In the genomic region with DNA sequence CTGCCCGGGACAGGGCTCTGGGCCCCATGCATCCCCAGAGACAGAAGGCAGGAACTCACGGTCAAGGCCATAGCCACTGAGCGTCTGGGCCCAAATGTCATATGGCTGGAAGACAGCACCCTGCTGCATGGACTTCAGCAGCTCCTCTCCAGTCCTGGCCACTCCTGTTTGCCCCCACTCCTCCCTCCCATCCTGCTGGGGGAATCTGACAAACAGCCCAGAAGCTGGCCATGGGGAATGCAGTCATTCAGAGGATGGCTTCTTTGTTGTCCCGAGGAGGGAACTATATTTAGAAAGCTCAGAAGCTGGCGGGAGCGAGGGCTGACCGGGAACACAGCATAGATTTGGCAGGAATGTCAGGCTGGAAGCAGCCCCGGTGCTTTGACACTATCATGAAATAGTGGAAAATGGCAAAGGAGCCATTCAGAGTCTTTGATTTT, we compare ENCODE assay signal across 11 cellular contexts. TPM values are rescaled to one million over a fixed set of nuclear protein-coding genes. Genes with fewer than 3 reads are reported as not detected.
A peak's percentile ranks its signal among the peaks of the same experiment; 100 is the strongest.
DNase-seq lines count a peak whose midpoint lies in the region; ATAC-seq, FAIRE-seq and TF ChIP-seq lines count a peak whose summit lies in the region.
"Had no signal": no experiment of that assay in that cellular context is flagged by ENCODE, and none has a peak within 500 bp of the region (broad histone marks: within the 10 kb centered on the region; RNA-seq: fewer than 3 reads in every experiment).

No MANE protein-coding gene starts in this region.

- H3K4me3 ChIP-seq in choroid plexus epithelial cell (ENCODE audit: low read depth, low read length) (no peak overlapping the region), kidney (ENCODE audit: low read length in 2 of 2) (no peak overlapping the region)

- no peak for FAIRE-seq in kidney (lab: Jason Lieb, UNC)
- FAIRE-seq: D721Med had no signal

- H3K9ac ChIP-seq in kidney (ENCODE audit: low read length in 2 of 2) = no peak overlapping the region
- H3K9ac ChIP-seq: parathyroid adenoma had no signal

- H3K36me3 ChIP-seq in kidney (ENCODE audit: control insufficient read depth in 1 of 2, insufficient read depth in 2 of 2, low read length in 2 of 2) = no peaks in the 10 kb centered on the region

- no peak for TF ChIP-seq CTCF in choroid plexus epithelial cell (conservative IDR thresholded peaks at IDR 0.05; ENCODE audit: low read depth, low read length)
- TF ChIP-seq CTCF in kidney (IDR thresholded peaks at IDR 0.05; ENCODE audit: borderline replicate concordance, extremely low read depth, insufficient read depth) = no peak

- no peaks in the 10 kb centered on the region for H3K9me3 ChIP-seq in kidney (ENCODE audit: control insufficient read depth in 1 of 2, low read length in 2 of 2)

- intact Hi-C loops in kidney (cut with DNase I) = no loop called here
- intact Hi-C loops in sciatic nerve (cut with DNase I) = no loop called here

- DNase-seq in EL (peak; percentile 49), choroid plexus epithelial cell (ENCODE audit: low read depth) (peak; percentile 36), kidney (peak; percentile 88), sciatic nerve (ENCODE audit: low spot score) (peak; percentile 82), cortex of kidney (lab: John Stamatoyannopoulos, UW) (no peak)
- no peak for DNase-seq in activated naive CD4-positive, alpha-beta T cell (lab: John Stamatoyannopoulos, UW)
- DNase-seq: activated CD4-positive, alpha-beta T cell treated with anti-CD3 and anti-CD28 coated beads for 1 hour had no signal

- ATAC-seq in sciatic nerve (peak; percentile 82), HG03342 (IDR thresholded peaks at IDR 0.05; ENCODE audit: unreplicated experiment) (no peak), GM19452 (IDR thresholded peaks at IDR 0.05; ENCODE audit: unreplicated experiment) (no peak)

- peak overlapping the region; percentile 10 to 65 for H3K27ac ChIP-seq in kidney (ENCODE audit: low read depth in 2 of 2, low read length in 2 of 2)
- H3K27ac ChIP-seq: parathyroid adenoma had no signal

- H3K4me1 ChIP-seq in kidney (ENCODE audit: control insufficient read depth in 1 of 2, insufficient read depth in 1 of 2, low read depth in 1 of 2, low read length in 2 of 2) = peaks cover 24 to 35% of the 10 kb centered on the region in 2 donors

RNA-seq across cellular contexts. Expression of a gene that starts 35.0 kb away (rescaled TPM):
- total RNA-seq in kidney (59.5 TPM), sciatic nerve (201 TPM)
- polyA plus RNA-seq in kidney (ENCODE audit: insufficient read depth, low read depth, low replicate concordance) = 49.6 TPM

Comparison
In these comparisons a context has a peak if more than half of its experiments do, and no peak if none do; other contexts are left out.
1. DNase-seq: peak in EL (single experiment), choroid plexus epithelial cell (single experiment), kidney (single experiment) and sciatic nerve (single experiment); none in activated naive CD4-positive, alpha-beta T cell (0 of 4) and cortex of kidney (single experiment).